1 cellular context compared by ENCODE assay signal in genomic region chr17:47889734-47890529, GRCh38.
TF ChIP-seq lines count a peak whose summit lies in the region.

No MANE protein-coding gene starts in this region.

TF ChIP-seq in GM12878, 131 proteins besides CTCF, POLR2A, EP300 and RAD21 (continues in another document):
- TF ChIP-seq BMI1 (IDR thresholded peaks at IDR 0.05; ENCODE audit: borderline replicate concordance) (no peak), CREM (IDR thresholded peaks at IDR 0.05; ENCODE audit: low read depth) (no peak), SMAD1 (IDR thresholded peaks at IDR 0.05; ENCODE audit: low read depth, partially characterized antibody) (no peak), MTA2 (IDR thresholded peaks at IDR 0.05; ENCODE audit: low read depth) (no peak), E2F8 (IDR thresholded peaks at IDR 0.05; ENCODE audit: low read depth, partially characterized antibody) (no peak), ZNF207 (IDR thresholded peaks at IDR 0.05; ENCODE audit: borderline replicate concordance) (no peak), EGR1 (IDR thresholded peaks at IDR 0.05; ENCODE audit: borderline replicate concordance in 1 of 2, low read depth in 2 of 2, low read length in 2 of 2) (no peak), HSF1 (IDR thresholded peaks at IDR 0.05; ENCODE audit: low read depth, low read length) (no peak), MYC (IDR thresholded peaks at IDR 0.05; ENCODE audit: insufficient read depth, insufficient read length, insufficient replicate concordance, low read length, severe bottlenecking) (no peak), PAX8 (IDR thresholded peaks at IDR 0.05) (no peak), IRF5 (IDR thresholded peaks at IDR 0.05; ENCODE audit: borderline replicate concordance) (no peak), REST (IDR thresholded peaks at IDR 0.05; ENCODE audit: low read depth, low read length) (no peak), CBFB (IDR thresholded peaks at IDR 0.05; ENCODE audit: low read depth) (no peak), STAT1 (conservative IDR thresholded peaks at IDR 0.05) (no peak), YBX1 (IDR thresholded peaks at IDR 0.05) (no peak), ATF3 (IDR thresholded peaks at IDR 0.05; ENCODE audit: borderline replicate concordance, extremely low read depth, low read depth, low read length) (no peak), NR2F1 (conservative IDR thresholded peaks at IDR 0.05) (0 out of 2 replicates have a peak, but pooled peaks have one; percentile 29), PAX5 (IDR thresholded peaks at IDR 0.05; ENCODE audit: borderline replicate concordance, low read depth, low read length) (no peak), NR2C1 (IDR thresholded peaks at IDR 0.05) (no peak), RB1 (IDR thresholded peaks at IDR 0.05; ENCODE audit: borderline replicate concordance) (no peak; the same call in 1 of the 2 replicates), ZNF24 (IDR thresholded peaks at IDR 0.05) (0 out of 2 replicates have a peak, but pooled peaks have one; percentile 22), POLR2AphosphoS2 (IDR thresholded peaks at IDR 0.05; ENCODE audit: low read depth, low read length) (no peak), SKIL (IDR thresholded peaks at IDR 0.05; ENCODE audit: low read depth, poor library complexity, severe bottlenecking) (no peak), LARP7 (IDR thresholded peaks at IDR 0.05) (0 out of 2 replicates have a peak, but pooled peaks have one; percentile 22), IRF3 (IDR thresholded peaks at IDR 0.05) (no peak), TARDBP (IDR thresholded peaks at IDR 0.05; ENCODE audit: borderline replicate concordance) (no peak), HDAC2 (IDR thresholded peaks at IDR 0.05) (no peak), CHD2 (IDR thresholded peaks at IDR 0.05; ENCODE audit: borderline replicate concordance, low read depth, low read length) (no peak), BCLAF1 (IDR thresholded peaks at IDR 0.05) (no peak), ESRRA (IDR thresholded peaks at IDR 0.05; ENCODE audit: low read length) (0 out of 2 replicates have a peak, but pooled peaks have one; percentile 51), GATAD2B (conservative IDR thresholded peaks at IDR 0.05; ENCODE audit: low read depth) (peak; percentile 45; the same call in 1 of the 2 replicates), IKZF1 (conservative IDR thresholded peaks at IDR 0.05) (no peak), BHLHE40 (IDR thresholded peaks at IDR 0.05; ENCODE audit: borderline replicate concordance in 1 of 2, low read depth in 2 of 2, low read length in 1 of 2) (no peak; a peak in 1 of 4 replicates), E2F4 (IDR thresholded peaks at IDR 0.05; ENCODE audit: low read depth, low read length) (0 out of 2 replicates have a peak, but pooled peaks have one; percentile 32), WRNIP1 (IDR thresholded peaks at IDR 0.05; ENCODE audit: borderline replicate concordance, low read depth, low read length) (no peak), FOXK2 (IDR thresholded peaks at IDR 0.05) (no peak), RELA (IDR thresholded peaks at IDR 0.05; ENCODE audit: borderline replicate concordance, partially characterized antibody) (no peak), SRF (IDR thresholded peaks at IDR 0.05; ENCODE audit: low read depth in 2 of 2, low read length in 2 of 2) (no peak), FOXM1 (IDR thresholded peaks at IDR 0.05; ENCODE audit: low read depth, low read length) (no peak), MTA3 (IDR thresholded peaks at IDR 0.05; ENCODE audit: borderline replicate concordance, low read length) (no peak), CHD4 (IDR thresholded peaks at IDR 0.05) (no peak)
